In the genomic region with DNA sequence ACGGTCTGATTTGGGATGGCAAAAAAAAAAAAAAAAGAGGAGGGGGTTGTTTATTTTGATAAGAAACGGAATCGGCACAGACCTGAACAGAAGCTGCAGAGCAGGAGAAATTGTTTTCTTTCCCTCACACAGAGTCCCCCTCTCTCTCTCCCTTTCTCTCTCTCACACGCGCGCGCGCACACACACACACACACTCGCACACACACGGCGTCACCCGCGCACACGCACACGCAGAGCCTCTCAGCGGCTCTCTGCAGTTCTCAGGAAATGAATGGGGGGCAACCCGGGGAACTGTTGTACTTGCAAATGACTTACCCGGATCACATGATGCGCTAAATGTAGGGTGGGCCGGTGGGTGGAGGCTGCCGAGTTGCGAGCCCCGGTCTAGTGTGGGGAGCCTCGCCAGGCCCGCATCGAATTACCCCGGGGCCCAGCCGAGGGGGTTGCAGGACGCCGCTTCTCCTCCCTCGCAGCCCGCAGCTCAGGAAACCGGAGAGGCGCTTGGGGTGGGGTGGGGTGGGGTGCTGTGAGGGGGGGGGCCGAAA, we compare ENCODE assay signal across 8 cellular contexts. TPM values are rescaled to one million over a fixed set of nuclear protein-coding genes. Genes with fewer than 3 reads are reported as not detected.
A peak's percentile ranks its signal among the peaks of the same experiment; 100 is the strongest.
DNase-seq lines count a peak whose midpoint lies in the region; ATAC-seq and TF ChIP-seq lines count a peak whose summit lies in the region.

No MANE protein-coding gene starts in this region.

- no peak for TF ChIP-seq CTCF in GM12875 (IDR thresholded peaks at IDR 0.05; ENCODE audit: borderline replicate concordance, insufficient read depth, low read depth, low read length)
- TF ChIP-seq CTCF in hepatocyte (IDR thresholded peaks at IDR 0.05; ENCODE audit: poor library complexity), result no peak
- TF ChIP-seq CTCF in uterus (IDR thresholded peaks at IDR 0.05), result no peak

- H3K36me3 ChIP-seq in hepatocyte (replicated peaks; ENCODE audit: insufficient read depth, low read depth) (no peaks in the 10 kb centered on the region), rectal smooth muscle tissue (ENCODE audit: control insufficient read depth, insufficient read depth, low read length) (no peaks in the 10 kb centered on the region), uterus (no peaks in the 10 kb centered on the region)

- H3K4me3 ChIP-seq in GM12875 (ENCODE audit: low read depth, low read length) (peak overlapping the region; percentile 64), hepatocyte (peak overlapping the region; percentile 93), rectal smooth muscle tissue (ENCODE audit: low read length) (peak overlapping the region; percentile 84), uterus (peak overlapping the region; percentile 71 to 83)

- ATAC-seq in HG02571 (IDR thresholded peaks at IDR 0.05; ENCODE audit: unreplicated experiment), result peak; percentile 45

- H3K27ac ChIP-seq in hepatocyte (peak overlapping the region; percentile 98), rectal smooth muscle tissue (ENCODE audit: low read depth, low read length) (peak overlapping the region; percentile 85), uterus (peak overlapping the region; percentile 87 to 96)

- peaks cover 12% of the 10 kb centered on the region for H3K4me1 ChIP-seq in hepatocyte (ENCODE audit: insufficient read depth)
- H3K4me1 ChIP-seq in rectal smooth muscle tissue (ENCODE audit: control insufficient read depth, insufficient read depth, low read length), result peaks cover 7% of the 10 kb centered on the region
- H3K4me1 ChIP-seq in uterus, result no peaks in the 10 kb centered on the region

- peaks cover 37% of the 10 kb centered on the region for H3K79me2 ChIP-seq in hepatocyte

- DNase-seq in NCI-H1092 treated with DMSO at 0.1 percent for 48 hours (lab: John Stamatoyannopoulos, UW) (peak; percentile 92), T-helper 1 cell (peak; percentile 74 to 91 (median 82)), amygdala (lab: John Stamatoyannopoulos, UW) (peak in 54 of 56 donors; percentile 13 to 84 (median 64)), hepatocyte (ENCODE audit: low spot score) (peak; percentile 90), uterus (peak; percentile 85 to 89)

- peak overlapping the region; percentile 95 for H2AFZ ChIP-seq in hepatocyte

- peak overlapping the region; percentile 45 for H3K9ac ChIP-seq in rectal smooth muscle tissue (ENCODE audit: low read length)

- TF ChIP-seq POLR2A in uterus (IDR thresholded peaks at IDR 0.05), result peak in 1 of 2 donors; percentile 48

- H3K9me3 ChIP-seq in hepatocyte (ENCODE audit: low read depth) (no peaks in the 10 kb centered on the region), uterus (no peaks in the 10 kb centered on the region)

- H3K27me3 ChIP-seq in hepatocyte, result no peaks in the 10 kb centered on the region
- no peaks in the 10 kb centered on the region for H3K27me3 ChIP-seq in rectal smooth muscle tissue (ENCODE audit: control insufficient read depth, insufficient read depth, low read length)
- no peaks in the 10 kb centered on the region for H3K27me3 ChIP-seq in uterus

- H3K9me2 ChIP-seq in hepatocyte (replicated peaks; ENCODE audit: insufficient read depth), result no peaks in the 10 kb centered on the region

- WGBS in hepatocyte (ENCODE audit: low lambda C conversion rate, missing lambda C conversion rate), result under 1% methylated on average over 26 of the region's 35 CpGs

- no peaks in the 10 kb centered on the region for H4K20me1 ChIP-seq in hepatocyte (ENCODE audit: insufficient read depth, poor library complexity, severe bottlenecking)

- peak overlapping the region; percentile 95 for H3K4me2 ChIP-seq in hepatocyte

- intact Hi-C loops in uterus (cut with DNase I; ENCODE audit: low total_unique reads), result no loop called here

RNA-seq across cellular contexts. Expression of a gene that starts 0.5 kb away (rescaled TPM):
- 12.3 and 13.9 TPM in 2 replicates for total RNA-seq in hepatocyte
- polyA plus RNA-seq in hepatocyte, result 4.9 and 5.1 TPM in 2 replicates
- total RNA-seq in uterus, result 10 to 100 TPM in 2 of 4 donors, 1 to 10 TPM in 2; 2.3 to 57.7 (median 13.2) TPM

Comparison
In these comparisons a context has a peak if more than half of its experiments do, and no peak if none do; other contexts are left out.
1. Peak in every context shown above with its lines: DNase-seq, ATAC-seq, H3K4me3 ChIP-seq and H3K27ac ChIP-seq.